In genomic region chr18:26556573-26556972, GRCh38 we compare ENCODE assay signal across 9 cellular contexts. TPM values are rescaled to one million over a fixed set of nuclear protein-coding genes. Genes with fewer than 3 reads are reported as not detected.
DNase-seq lines count a peak whose midpoint lies in the region; ATAC-seq and TF ChIP-seq lines count a peak whose summit lies in the region.
"Had no signal": no experiment of that assay in that cellular context is flagged by ENCODE, and none has a peak within 500 bp of the region (broad histone marks: within the 10 kb centered on the region; RNA-seq: fewer than 3 reads in every experiment).

No MANE protein-coding gene starts in this region.

- in situ Hi-C loops in GM13976 (cut with MboI; ENCODE audit: low sequenced_read_pairs, unreplicated experiment) = no loop called here

- peaks cover 28% of the 10 kb centered on the region for H3K4me1 Mint-ChIP-seq in Calu3 (ENCODE audit: low read depth, unreplicated experiment)

- CTCF ChIA-PET in Calu3 (lab: Charles Lee) = no interaction called here

- H3K4me3 Mint-ChIP-seq in Calu3 (ENCODE audit: low read depth, unreplicated experiment) = no peak overlapping the region

- intact Hi-C loops in Calu3 (cut with micrococcal nuclease; ENCODE audit: unreplicated experiment) = no loop called here

- H3K36me3 Mint-ChIP-seq in Calu3 (ENCODE audit: insufficient read depth, unreplicated experiment) = peaks cover 2% of the 10 kb centered on the region

- H3K36me3 ChIP-seq in adipocyte (ENCODE audit: control insufficient read depth, insufficient read depth, low read length, severe bottlenecking) = no peaks in the 10 kb centered on the region

- H3K9me3 Mint-ChIP-seq in Calu3 (ENCODE audit: low read depth, unreplicated experiment) = no peaks in the 10 kb centered on the region

- H3K27ac Mint-ChIP-seq in Calu3 (ENCODE audit: unreplicated experiment) = no peak overlapping the region

- peak; percentile 92 for ATAC-seq in GM19351 (IDR thresholded peaks at IDR 0.05; ENCODE audit: unreplicated experiment)
- peak; percentile 82 for ATAC-seq in HG02885 (IDR thresholded peaks at IDR 0.05; ENCODE audit: poor library complexity, unreplicated experiment)
- ATAC-seq: activated CD4-positive, CD25-positive, alpha-beta regulatory T cell treated with anti-CD3 and anti-CD28 coated beads, Interleukin-2, amount 50 U/mL, for 24 hours had no signal

- no peaks in the 10 kb centered on the region for H3K27me3 Mint-ChIP-seq in Calu3 (ENCODE audit: unreplicated experiment)

- TF ChIP-seq CTCF in AG10803 (conservative IDR thresholded peaks at IDR 0.05; ENCODE audit: low read length) = no peak
- TF ChIP-seq CTCF in GM13976 (IDR thresholded peaks at IDR 0.05; ENCODE audit: borderline replicate concordance, control extremely low read depth, extremely low read depth, insufficient read depth, missing control alignments) = no peak
- no peak for TF ChIP-seq CTCF in Calu3 (IDR thresholded peaks at IDR 0.05; ENCODE audit: unreplicated experiment)

- H3K27me3 ChIP-seq in adipocyte (replicated peaks; ENCODE audit: control insufficient read depth, insufficient read depth, low read length) = peaks cover 6% of the 10 kb centered on the region

- peaks cover 17% of the 10 kb centered on the region for H3K4me1 ChIP-seq in adipocyte (ENCODE audit: control insufficient read depth, insufficient read depth, low read length)

- DNase-seq in AG10803 (ENCODE audit: low read depth) (peak; percentile 56), adipocyte (ENCODE audit: low read depth) (peak; percentile 74), GM13976 (ENCODE audit: low spot score) (no peak), amygdala (lab: John Stamatoyannopoulos, UW) (no peak), Calu3 (no peak), DMS79 (lab: John Stamatoyannopoulos, UW) (no peak)

- H3K4me3 ChIP-seq in AG10803 (ENCODE audit: low read length) (no peak overlapping the region), adipocyte (ENCODE audit: low read length) (no peak overlapping the region)

- no peaks in the 10 kb centered on the region for H3K9me3 ChIP-seq in adipocyte (ENCODE audit: control insufficient read depth, low read length)

- BruUV-seq in Calu3 (replicated peaks; lab: Mats Ljungman, UMichigan) = no TSS peak

- peak overlapping the region; percentile 23 for H3K9ac ChIP-seq in adipocyte (ENCODE audit: low read length)

RNA-seq across cellular contexts. Expression of gene KCTD1, which starts 8.2 kb away (rescaled TPM):
- 54.1 and 63.2 TPM in 2 replicates for total RNA-seq in Calu3 (2022)

Comparison
In these comparisons a context has a peak if more than half of its experiments do, and no peak if none do; other contexts are left out.
1. DNase-seq: peak in AG10803 (single experiment) and adipocyte (single experiment); none in GM13976 (single experiment), amygdala (0 of 56), Calu3 (single experiment) and DMS79 (single experiment).